8 cellular contexts compared by ENCODE assay signal in genomic region chr20:5788385-5788895, GRCh38. TPM values are rescaled to one million over a fixed set of nuclear protein-coding genes. Genes with fewer than 3 reads are reported as not detected.
DNase-seq lines count a peak whose midpoint lies in the region; ATAC-seq and TF ChIP-seq lines count a peak whose summit lies in the region.

No MANE protein-coding gene starts in this region.

- peak; percentile 87 for TF ChIP-seq CTCF in AG09309 (IDR thresholded peaks at IDR 0.05; ENCODE audit: control insufficient read depth, insufficient read depth, low read depth, low read length, missing control alignments)

- ATAC-seq in GM18907 (IDR thresholded peaks at IDR 0.05; ENCODE audit: unreplicated experiment) (peak; percentile 79), HG03460 (IDR thresholded peaks at IDR 0.05; ENCODE audit: unreplicated experiment) (peak; percentile 84)
- peak; percentile 97 to 99 for ATAC-seq in activated CD4-positive, CD25-positive, alpha-beta regulatory T cell treated with anti-CD3 and anti-CD28 coated beads, Interleukin-2, amount 50 U/mL, for 24 hours

- peak; percentile 67 for DNase-seq in AG09309 (ENCODE audit: low read depth)
- DNase-seq in NCI-H510A treated with DMSO at 0.1 percent for 48 hours (lab: John Stamatoyannopoulos, UW): peak; percentile 97
- DNase-seq in cerebellum (ENCODE audit: low spot score): peak; percentile 84
- peak; percentile 91 for DNase-seq in left kidney (ENCODE audit: low read depth, low spot score)
- DNase-seq in stimulated activated CD4-positive, alpha-beta T cell treated with anti-CD3 and anti-CD28 coated beads, Interleukin-4, amount 100 ng/mL, for 24 hours: peak; percentile 86

- no peak overlapping the region for H3K4me3 ChIP-seq in AG09309 (ENCODE audit: control insufficient read depth, low read depth, low read length)

RNA-seq across cellular contexts. Expression of gene SHLD1, which starts 38.2 kb away (rescaled TPM):
- total RNA-seq in cerebellum: 3.2 TPM
